18 cellular contexts compared by ENCODE assay signal in genomic region chr13:35763060-35763804, GRCh38.
"Had no signal": no experiment of that assay in that cellular context is flagged by ENCODE, and none has a peak within 500 bp of the region (broad histone marks: within the 10 kb centered on the region; RNA-seq: fewer than 3 reads in every experiment).

No MANE protein-coding gene starts in this region.

- H3K9me3 ChIP-seq: colonic mucosa, heart right ventricle, sigmoid colon, stomach, thoracic aorta, transverse colon had no signal

- H3K36me3 ChIP-seq: colonic mucosa, heart right ventricle, neutrophil, sigmoid colon, stomach, thoracic aorta, transverse colon had no signal

- H3K4me3 ChIP-seq: colonic mucosa, heart right ventricle, sigmoid colon, skin epidermis, stomach, thoracic aorta, transverse colon had no signal

- ATAC-seq: heart right ventricle, left lobe of liver had no signal

- DNase-seq: colonic mucosa; dermis blood vessel endothelial cell; foreskin melanocyte; heart right ventricle; hypothalamus; islet precursor cell; midbrain; sigmoid colon; stimulated activated CD4-positive, alpha-beta T cell treated with anti-CD3 and anti-CD28 coated beads, Interleukin-2, amount 100 ng/mL, for 24 hours; stimulated activated CD4-positive, alpha-beta T cell treated with anti-CD3 and anti-CD28 coated beads, Interleukin-4, amount 100 ng/mL, for 4 hours; stimulated activated naive CD4-positive, alpha-beta T cell; stomach; substantia nigra; transverse colon had no signal

- H3K4me1 ChIP-seq: colonic mucosa, heart right ventricle, stomach, transverse colon had no signal

- H3K27ac ChIP-seq: colonic mucosa, heart right ventricle, neutrophil, sigmoid colon, skin epidermis, stomach, thoracic aorta, transverse colon had no signal

- H3K27me3 ChIP-seq: colonic mucosa, heart right ventricle, neutrophil, sigmoid colon, stomach, transverse colon had no signal
